ENCODE assay signal across 1 cellular context in the genomic region with DNA sequence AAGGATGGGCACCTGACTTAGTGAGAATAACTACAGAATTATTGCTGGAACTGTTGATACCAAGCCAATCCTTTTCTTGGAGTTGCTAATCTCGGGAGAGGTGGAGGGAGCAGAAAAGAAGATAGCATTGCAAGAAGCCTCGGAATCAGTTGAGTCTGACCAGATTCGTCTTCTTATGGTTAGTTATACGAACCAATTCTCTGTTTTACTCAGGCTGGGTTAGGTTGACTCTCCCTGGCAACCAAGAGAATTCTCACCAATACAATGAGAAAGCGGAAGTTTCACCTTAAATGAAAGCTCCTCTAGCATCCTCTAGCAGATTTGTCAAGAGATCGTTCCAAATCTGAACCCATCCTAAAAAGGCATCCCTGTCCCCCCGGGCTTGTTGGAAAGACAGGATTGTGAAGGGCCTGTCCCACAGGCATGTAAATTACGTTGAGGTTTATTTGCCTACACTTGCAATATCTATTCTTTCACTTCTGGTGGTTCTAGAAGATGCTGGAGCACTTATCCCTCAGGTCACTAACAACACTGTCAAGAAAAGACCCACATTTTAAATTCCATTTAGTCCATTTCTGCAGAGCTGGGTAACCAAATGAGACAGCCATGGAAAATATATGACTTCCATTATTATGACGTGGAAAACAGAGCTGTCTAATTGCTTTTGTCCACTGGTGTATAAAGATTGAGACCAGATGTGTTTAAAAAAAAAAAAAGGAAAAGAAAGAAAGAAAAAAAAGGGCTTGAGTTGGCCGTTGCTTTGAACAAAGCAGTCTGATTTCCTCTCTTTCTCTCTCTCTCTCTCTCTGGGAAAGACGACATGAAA.
TF ChIP-seq lines count a peak whose summit lies in the region.

No MANE protein-coding gene starts in this region.

TF ChIP-seq in WTC11, 78 proteins besides CTCF, POLR2A, EP300 and RAD21 (continued from another document):
- TF ChIP-seq ZNF219 (CRISPR knock-in tag; IDR thresholded peaks at IDR 0.05; ENCODE audit: borderline replicate concordance) (no peak), ZNF138 (CRISPR knock-in tag; conservative IDR thresholded peaks at IDR 0.05) (no peak), ZNF396 (CRISPR knock-in tag; IDR thresholded peaks at IDR 0.05; ENCODE audit: borderline replicate concordance) (no peak), ZNF263 (CRISPR knock-in tag; IDR thresholded peaks at IDR 0.05; ENCODE audit: low read depth) (no peak), NFYB (CRISPR knock-in tag; conservative IDR thresholded peaks at IDR 0.05; ENCODE audit: low read depth) (no peak)
- TF ChIP-seq, protein P1, sequence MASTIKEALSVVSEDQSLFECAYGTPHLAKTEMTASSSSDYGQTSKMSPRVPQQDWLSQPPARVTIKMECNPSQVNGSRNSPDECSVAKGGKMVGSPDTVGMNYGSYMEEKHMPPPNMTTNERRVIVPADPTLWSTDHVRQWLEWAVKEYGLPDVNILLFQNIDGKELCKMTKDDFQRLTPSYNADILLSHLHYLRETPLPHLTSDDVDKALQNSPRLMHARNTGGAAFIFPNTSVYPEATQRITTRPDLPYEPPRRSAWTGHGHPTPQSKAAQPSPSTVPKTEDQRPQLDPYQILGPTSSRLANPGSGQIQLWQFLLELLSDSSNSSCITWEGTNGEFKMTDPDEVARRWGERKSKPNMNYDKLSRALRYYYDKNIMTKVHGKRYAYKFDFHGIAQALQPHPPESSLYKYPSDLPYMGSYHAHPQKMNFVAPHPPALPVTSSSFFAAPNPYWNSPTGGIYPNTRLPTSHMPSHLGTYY (CRISPR knock-in tag; IDR thresholded peaks at IDR 0.05), result no peak
- TF ChIP-seq, protein P2, sequence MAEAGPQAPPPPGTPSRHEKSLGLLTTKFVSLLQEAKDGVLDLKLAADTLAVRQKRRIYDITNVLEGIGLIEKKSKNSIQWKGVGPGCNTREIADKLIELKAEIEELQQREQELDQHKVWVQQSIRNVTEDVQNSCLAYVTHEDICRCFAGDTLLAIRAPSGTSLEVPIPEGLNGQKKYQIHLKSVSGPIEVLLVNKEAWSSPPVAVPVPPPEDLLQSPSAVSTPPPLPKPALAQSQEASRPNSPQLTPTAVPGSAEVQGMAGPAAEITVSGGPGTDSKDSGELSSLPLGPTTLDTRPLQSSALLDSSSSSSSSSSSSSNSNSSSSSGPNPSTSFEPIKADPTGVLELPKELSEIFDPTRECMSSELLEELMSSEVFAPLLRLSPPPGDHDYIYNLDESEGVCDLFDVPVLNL (CRISPR knock-in tag; IDR thresholded peaks at IDR 0.05; ENCODE audit: borderline replicate concordance, low read depth), result no peak
- TF ChIP-seq, protein P3, sequence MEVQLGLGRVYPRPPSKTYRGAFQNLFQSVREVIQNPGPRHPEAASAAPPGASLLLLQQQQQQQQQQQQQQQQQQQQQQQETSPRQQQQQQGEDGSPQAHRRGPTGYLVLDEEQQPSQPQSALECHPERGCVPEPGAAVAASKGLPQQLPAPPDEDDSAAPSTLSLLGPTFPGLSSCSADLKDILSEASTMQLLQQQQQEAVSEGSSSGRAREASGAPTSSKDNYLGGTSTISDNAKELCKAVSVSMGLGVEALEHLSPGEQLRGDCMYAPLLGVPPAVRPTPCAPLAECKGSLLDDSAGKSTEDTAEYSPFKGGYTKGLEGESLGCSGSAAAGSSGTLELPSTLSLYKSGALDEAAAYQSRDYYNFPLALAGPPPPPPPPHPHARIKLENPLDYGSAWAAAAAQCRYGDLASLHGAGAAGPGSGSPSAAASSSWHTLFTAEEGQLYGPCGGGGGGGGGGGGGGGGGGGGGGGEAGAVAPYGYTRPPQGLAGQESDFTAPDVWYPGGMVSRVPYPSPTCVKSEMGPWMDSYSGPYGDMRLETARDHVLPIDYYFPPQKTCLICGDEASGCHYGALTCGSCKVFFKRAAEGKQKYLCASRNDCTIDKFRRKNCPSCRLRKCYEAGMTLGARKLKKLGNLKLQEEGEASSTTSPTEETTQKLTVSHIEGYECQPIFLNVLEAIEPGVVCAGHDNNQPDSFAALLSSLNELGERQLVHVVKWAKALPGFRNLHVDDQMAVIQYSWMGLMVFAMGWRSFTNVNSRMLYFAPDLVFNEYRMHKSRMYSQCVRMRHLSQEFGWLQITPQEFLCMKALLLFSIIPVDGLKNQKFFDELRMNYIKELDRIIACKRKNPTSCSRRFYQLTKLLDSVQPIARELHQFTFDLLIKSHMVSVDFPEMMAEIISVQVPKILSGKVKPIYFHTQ (CRISPR knock-in tag; IDR thresholded peaks at IDR 0.05), result no peak
- TF ChIP-seq, protein P4, sequence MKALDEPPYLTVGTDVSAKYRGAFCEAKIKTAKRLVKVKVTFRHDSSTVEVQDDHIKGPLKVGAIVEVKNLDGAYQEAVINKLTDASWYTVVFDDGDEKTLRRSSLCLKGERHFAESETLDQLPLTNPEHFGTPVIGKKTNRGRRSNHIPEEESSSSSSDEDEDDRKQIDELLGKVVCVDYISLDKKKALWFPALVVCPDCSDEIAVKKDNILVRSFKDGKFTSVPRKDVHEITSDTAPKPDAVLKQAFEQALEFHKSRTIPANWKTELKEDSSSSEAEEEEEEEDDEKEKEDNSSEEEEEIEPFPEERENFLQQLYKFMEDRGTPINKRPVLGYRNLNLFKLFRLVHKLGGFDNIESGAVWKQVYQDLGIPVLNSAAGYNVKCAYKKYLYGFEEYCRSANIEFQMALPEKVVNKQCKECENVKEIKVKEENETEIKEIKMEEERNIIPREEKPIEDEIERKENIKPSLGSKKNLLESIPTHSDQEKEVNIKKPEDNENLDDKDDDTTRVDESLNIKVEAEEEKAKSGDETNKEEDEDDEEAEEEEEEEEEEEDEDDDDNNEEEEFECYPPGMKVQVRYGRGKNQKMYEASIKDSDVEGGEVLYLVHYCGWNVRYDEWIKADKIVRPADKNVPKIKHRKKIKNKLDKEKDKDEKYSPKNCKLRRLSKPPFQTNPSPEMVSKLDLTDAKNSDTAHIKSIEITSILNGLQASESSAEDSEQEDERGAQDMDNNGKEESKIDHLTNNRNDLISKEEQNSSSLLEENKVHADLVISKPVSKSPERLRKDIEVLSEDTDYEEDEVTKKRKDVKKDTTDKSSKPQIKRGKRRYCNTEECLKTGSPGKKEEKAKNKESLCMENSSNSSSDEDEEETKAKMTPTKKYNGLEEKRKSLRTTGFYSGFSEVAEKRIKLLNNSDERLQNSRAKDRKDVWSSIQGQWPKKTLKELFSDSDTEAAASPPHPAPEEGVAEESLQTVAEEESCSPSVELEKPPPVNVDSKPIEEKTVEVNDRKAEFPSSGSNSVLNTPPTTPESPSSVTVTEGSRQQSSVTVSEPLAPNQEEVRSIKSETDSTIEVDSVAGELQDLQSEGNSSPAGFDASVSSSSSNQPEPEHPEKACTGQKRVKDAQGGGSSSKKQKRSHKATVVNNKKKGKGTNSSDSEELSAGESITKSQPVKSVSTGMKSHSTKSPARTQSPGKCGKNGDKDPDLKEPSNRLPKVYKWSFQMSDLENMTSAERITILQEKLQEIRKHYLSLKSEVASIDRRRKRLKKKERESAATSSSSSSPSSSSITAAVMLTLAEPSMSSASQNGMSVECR (CRISPR knock-in tag; IDR thresholded peaks at IDR 0.05; ENCODE audit: borderline replicate concordance), result no peak
